In genomic region chr3:57091874-57092273, GRCh38 we compare ENCODE assay signal across 19 cellular contexts. TPM values are rescaled to one million over a fixed set of nuclear protein-coding genes. Genes with fewer than 3 reads are reported as not detected.
"Had no signal": no experiment of that assay in that cellular context is flagged by ENCODE, and none has a peak within 500 bp of the region (broad histone marks: within the 10 kb centered on the region; RNA-seq: fewer than 3 reads in every experiment).

No MANE protein-coding gene starts in this region.

- H3K4me3 ChIP-seq: dorsolateral prefrontal cortex, lung, mucosa of descending colon, suprapubic skin, upper lobe of left lung had no signal

- FAIRE-seq: endometrium, TTC549 had no signal

- H3K27ac Mint-ChIP-seq: activated naive CD4-positive, alpha-beta T cell treated with anti-CD3 and anti-CD28 coated beads, Interleukin-2, amount 50 U/mL, for 72 hours; stimulated activated memory B cell treated with anti-CD40 and anti-IgM and Interleukin-4, amounts not matched to agents 10 μg/mL and 1 μg/mL and 100 μg/mL, for 72 hours had no signal

- DNase-seq: activated CD4-positive, alpha-beta T cell treated with anti-CD3 and anti-CD28 coated beads, Interleukin-2, amount 50 U/mL, for 4 hours; activated effector memory CD4-positive, alpha-beta T cell treated with anti-CD3 and anti-CD28 coated beads, Interleukin-2, amount 50 U/mL, for 16 hours; activated T-cell treated with anti-CD3 and anti-CD28 coated beads, Interleukin-2, amount 50 U/mL, for 1 hour; amygdala; dorsolateral prefrontal cortex; mucosa of descending colon; T-helper 2 cell; upper lobe of left lung had no signal

- H3K36me3 ChIP-seq: suprapubic skin, upper lobe of left lung had no signal

- H3K36me3 Mint-ChIP-seq: activated naive CD4-positive, alpha-beta T cell treated with anti-CD3 and anti-CD28 coated beads, Interleukin-2, amount 50 U/mL, for 72 hours; stimulated activated memory B cell treated with anti-CD40 and anti-IgM and Interleukin-4, amounts not matched to agents 10 μg/mL and 1 μg/mL and 100 μg/mL, for 72 hours had no signal

- H3K27ac ChIP-seq: suprapubic skin, upper lobe of left lung had no signal

- H3K9me3 ChIP-seq: mucosa of descending colon, suprapubic skin, upper lobe of left lung had no signal

- H3K4me1 ChIP-seq: upper lobe of left lung had no signal

- H3K9me3 Mint-ChIP-seq: activated naive CD4-positive, alpha-beta T cell treated with anti-CD3 and anti-CD28 coated beads, Interleukin-2, amount 50 U/mL, for 72 hours; stimulated activated memory B cell treated with anti-CD40 and anti-IgM and Interleukin-4, amounts not matched to agents 10 μg/mL and 1 μg/mL and 100 μg/mL, for 72 hours had no signal

- H3K4me3 Mint-ChIP-seq: stimulated activated memory B cell treated with anti-CD40 and anti-IgM and Interleukin-4, amounts not matched to agents 10 μg/mL and 1 μg/mL and 100 μg/mL, for 72 hours had no signal

- H3K27me3 ChIP-seq: dorsolateral prefrontal cortex, suprapubic skin, upper lobe of left lung had no signal

- ATAC-seq: activated naive CD4-positive, alpha-beta T cell treated with anti-CD3 and anti-CD28 coated beads, Interleukin-2, amount 50 U/mL, for 72 hours; esophagus mucosa; mucosa of descending colon; stimulated activated memory B cell treated with anti-CD40 and anti-IgM and Interleukin-4, amounts not matched to agents 10 μg/mL and 1 μg/mL and 100 μg/mL, for 72 hours had no signal

RNA-seq across cellular contexts. Expression of gene SPATA12, which starts 31.4 kb away (rescaled TPM):
- total RNA-seq: activated naive CD4-positive, alpha-beta T cell treated with anti-CD3 and anti-CD28 coated beads, Interleukin-2, amount 50 U/mL, for 72 hours; chondrocyte; esophagus mucosa; fibroblast of villous mesenchyme; osteocyte; suprapubic skin had no signal
- polyA plus RNA-seq: neural cell had no signal
